ENCODE assay signal across 1 cellular context in the genomic region with DNA sequence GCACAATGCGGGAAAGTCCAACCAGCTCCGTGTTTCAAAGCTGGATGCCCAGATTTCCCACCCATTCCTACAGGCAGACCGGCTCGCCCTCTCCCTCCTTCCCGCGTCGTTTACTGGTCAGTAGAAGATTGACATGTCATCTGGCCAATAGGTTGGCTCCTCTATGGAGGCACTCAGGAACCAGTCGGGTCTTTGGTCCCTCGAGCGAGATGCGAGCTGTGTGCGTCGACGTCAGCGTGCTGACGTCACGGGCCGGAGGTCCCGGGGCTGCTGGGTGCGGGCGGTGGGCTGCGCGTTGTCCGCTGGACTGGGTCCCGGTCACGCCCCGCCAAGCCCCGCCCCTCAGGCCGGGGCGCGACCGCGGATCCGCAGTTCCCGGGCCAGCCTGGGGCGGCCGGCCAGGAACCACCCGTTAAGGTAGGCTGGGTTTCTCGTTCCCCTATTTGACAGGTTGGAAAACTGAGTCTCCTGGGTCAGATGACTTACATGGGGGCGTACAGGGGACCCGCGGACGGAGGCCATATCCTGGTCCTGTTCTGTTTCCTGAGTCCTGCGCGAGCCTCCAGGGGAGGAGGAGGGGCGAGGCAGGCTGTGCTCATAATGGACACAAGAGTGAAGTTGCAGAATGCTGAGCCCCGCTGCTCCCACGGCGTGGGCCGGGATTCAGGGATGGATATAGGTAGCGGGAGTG.
TF ChIP-seq lines count a peak whose summit lies in the region.

A gene with protein sequence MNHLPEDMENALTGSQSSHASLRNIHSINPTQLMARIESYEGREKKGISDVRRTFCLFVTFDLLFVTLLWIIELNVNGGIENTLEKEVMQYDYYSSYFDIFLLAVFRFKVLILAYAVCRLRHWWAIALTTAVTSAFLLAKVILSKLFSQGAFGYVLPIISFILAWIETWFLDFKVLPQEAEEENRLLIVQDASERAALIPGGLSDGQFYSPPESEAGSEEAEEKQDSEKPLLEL (plus strand): TSS at position 242 of the 691 bp plus-strand sequence. CDS start 29,260 bp downstream, outside the sequence.

TF ChIP-seq in HepG2, 621 proteins besides CTCF, POLR2A, EP300 and RAD21 (continued from another document and continues in another):
- TF ChIP-seq, protein P1, sequence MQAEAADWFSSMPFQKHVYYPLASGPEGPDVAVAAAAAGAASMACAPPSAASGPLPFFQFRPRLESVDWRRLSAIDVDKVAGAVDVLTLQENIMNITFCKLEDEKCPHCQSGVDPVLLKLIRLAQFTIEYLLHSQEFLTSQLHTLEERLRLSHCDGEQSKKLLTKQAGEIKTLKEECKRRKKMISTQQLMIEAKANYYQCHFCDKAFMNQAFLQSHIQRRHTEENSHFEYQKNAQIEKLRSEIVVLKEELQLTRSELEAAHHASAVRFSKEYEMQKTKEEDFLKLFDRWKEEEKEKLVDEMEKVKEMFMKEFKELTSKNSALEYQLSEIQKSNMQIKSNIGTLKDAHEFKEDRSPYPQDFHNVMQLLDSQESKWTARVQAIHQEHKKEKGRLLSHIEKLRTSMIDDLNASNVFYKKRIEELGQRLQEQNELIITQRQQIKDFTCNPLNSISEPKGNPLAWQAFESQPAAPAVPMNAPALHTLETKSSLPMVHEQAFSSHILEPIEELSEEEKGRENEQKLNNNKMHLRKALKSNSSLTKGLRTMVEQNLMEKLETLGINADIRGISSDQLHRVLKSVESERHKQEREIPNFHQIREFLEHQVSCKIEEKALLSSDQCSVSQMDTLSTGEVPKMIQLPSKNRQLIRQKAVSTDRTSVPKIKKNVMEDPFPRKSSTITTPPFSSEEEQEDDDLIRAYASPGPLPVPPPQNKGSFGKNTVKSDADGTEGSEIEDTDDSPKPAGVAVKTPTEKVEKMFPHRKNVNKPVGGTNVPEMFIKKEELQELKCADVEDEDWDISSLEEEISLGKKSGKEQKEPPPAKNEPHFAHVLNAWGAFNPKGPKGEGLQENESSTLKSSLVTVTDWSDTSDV (CRISPR knock-in tag; IDR thresholded peaks at IDR 0.05): 0 out of 2 replicates have a peak, but pooled peaks have one; percentile 10
- TF ChIP-seq REXO4 (CRISPR knock-in tag; IDR thresholded peaks at IDR 0.05; ENCODE audit: borderline replicate concordance): no peak
- no peak for TF ChIP-seq IKZF1 (IDR thresholded peaks at IDR 0.05)
- TF ChIP-seq TARDBP (CRISPR knock-in tag; IDR thresholded peaks at IDR 0.05): no peak
- no peak for TF ChIP-seq SMYD3 (CRISPR knock-in tag; IDR thresholded peaks at IDR 0.05)
- no peak for TF ChIP-seq ZNF256 (CRISPR knock-in tag; conservative IDR thresholded peaks at IDR 0.05)
- peak; percentile 46; the same call in 1 of the 2 replicates for TF ChIP-seq CSRNP1 (CRISPR knock-in tag; IDR thresholded peaks at IDR 0.05)
- peak; percentile 71 for TF ChIP-seq ZNF546 (CRISPR knock-in tag; conservative IDR thresholded peaks at IDR 0.05)
- TF ChIP-seq MTF2 (CRISPR knock-in tag; IDR thresholded peaks at IDR 0.05; ENCODE audit: borderline replicate concordance): no peak
- peak; percentile 62; the same call in 1 of the 2 replicates for TF ChIP-seq REPIN1 (CRISPR knock-in tag; IDR thresholded peaks at IDR 0.05; ENCODE audit: borderline replicate concordance, low read depth)
- no peak for TF ChIP-seq ZNF749 (CRISPR knock-in tag; IDR thresholded peaks at IDR 0.05; ENCODE audit: borderline replicate concordance)
- TF ChIP-seq ZNF737 (CRISPR knock-in tag; IDR thresholded peaks at IDR 0.05; ENCODE audit: borderline replicate concordance): no peak
- no peak for TF ChIP-seq ZNF367 (CRISPR knock-in tag; IDR thresholded peaks at IDR 0.05; ENCODE audit: borderline replicate concordance)
- TF ChIP-seq ZNF710 (CRISPR knock-in tag; IDR thresholded peaks at IDR 0.05; ENCODE audit: borderline replicate concordance): peak; percentile 53; the same call in 1 of the 2 replicates
- peak; percentile 78; the same call in 1 of the 2 replicates for TF ChIP-seq ZHX1 (CRISPR knock-in tag; IDR thresholded peaks at IDR 0.05; ENCODE audit: low read depth)
- no peak for TF ChIP-seq IKZF4 (CRISPR knock-in tag; IDR thresholded peaks at IDR 0.05; ENCODE audit: borderline replicate concordance, low read depth, not compliant biosample characterization)
- TF ChIP-seq PTBP1 (IDR thresholded peaks at IDR 0.05; ENCODE audit: low read depth, low read length, poor library complexity, severe bottlenecking): no peak
- no peak for TF ChIP-seq MEF2D (CRISPR knock-in tag; IDR thresholded peaks at IDR 0.05)
- 0 out of 2 replicates have a peak, but pooled peaks have one; percentile 19 for TF ChIP-seq GATA4 (IDR thresholded peaks at IDR 0.05; ENCODE audit: borderline replicate concordance, low read depth)
- TF ChIP-seq ZNF607 (CRISPR knock-in tag; IDR thresholded peaks at IDR 0.05; ENCODE audit: borderline replicate concordance): peak; percentile 77; the same call in 1 of the 2 replicates
- TF ChIP-seq ZNF75D (CRISPR knock-in tag; IDR thresholded peaks at IDR 0.05; ENCODE audit: borderline replicate concordance): no peak; the same call in 1 of the 2 replicates
- peak; percentile 17; the same call in 1 of the 2 replicates for TF ChIP-seq FOXK1 (CRISPR knock-in tag; IDR thresholded peaks at IDR 0.05; ENCODE audit: borderline replicate concordance, low read depth)
- TF ChIP-seq KDM5A (IDR thresholded peaks at IDR 0.05; ENCODE audit: borderline replicate concordance, low read length): peak; percentile 62; the same call in 1 of the 2 replicates
- TF ChIP-seq, protein P2, sequence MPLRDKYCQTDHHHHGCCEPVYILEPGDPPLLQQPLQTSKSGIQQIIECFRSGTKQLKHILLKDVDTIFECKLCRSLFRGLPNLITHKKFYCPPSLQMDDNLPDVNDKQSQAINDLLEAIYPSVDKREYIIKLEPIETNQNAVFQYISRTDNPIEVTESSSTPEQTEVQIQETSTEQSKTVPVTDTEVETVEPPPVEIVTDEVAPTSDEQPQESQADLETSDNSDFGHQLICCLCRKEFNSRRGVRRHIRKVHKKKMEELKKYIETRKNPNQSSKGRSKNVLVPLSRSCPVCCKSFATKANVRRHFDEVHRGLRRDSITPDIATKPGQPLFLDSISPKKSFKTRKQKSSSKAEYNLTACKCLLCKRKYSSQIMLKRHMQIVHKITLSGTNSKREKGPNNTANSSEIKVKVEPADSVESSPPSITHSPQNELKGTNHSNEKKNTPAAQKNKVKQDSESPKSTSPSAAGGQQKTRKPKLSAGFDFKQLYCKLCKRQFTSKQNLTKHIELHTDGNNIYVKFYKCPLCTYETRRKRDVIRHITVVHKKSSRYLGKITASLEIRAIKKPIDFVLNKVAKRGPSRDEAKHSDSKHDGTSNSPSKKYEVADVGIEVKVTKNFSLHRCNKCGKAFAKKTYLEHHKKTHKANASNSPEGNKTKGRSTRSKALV (CRISPR knock-in tag; IDR thresholded peaks at IDR 0.05): 0 out of 2 replicates have a peak, but pooled peaks have one; percentile 6
- no peak for TF ChIP-seq ZNF512B (CRISPR knock-in tag; IDR thresholded peaks at IDR 0.05; ENCODE audit: borderline replicate concordance)
- TF ChIP-seq HOXA3 (CRISPR knock-in tag; IDR thresholded peaks at IDR 0.05): peak; percentile 97
- TF ChIP-seq, protein P3, sequence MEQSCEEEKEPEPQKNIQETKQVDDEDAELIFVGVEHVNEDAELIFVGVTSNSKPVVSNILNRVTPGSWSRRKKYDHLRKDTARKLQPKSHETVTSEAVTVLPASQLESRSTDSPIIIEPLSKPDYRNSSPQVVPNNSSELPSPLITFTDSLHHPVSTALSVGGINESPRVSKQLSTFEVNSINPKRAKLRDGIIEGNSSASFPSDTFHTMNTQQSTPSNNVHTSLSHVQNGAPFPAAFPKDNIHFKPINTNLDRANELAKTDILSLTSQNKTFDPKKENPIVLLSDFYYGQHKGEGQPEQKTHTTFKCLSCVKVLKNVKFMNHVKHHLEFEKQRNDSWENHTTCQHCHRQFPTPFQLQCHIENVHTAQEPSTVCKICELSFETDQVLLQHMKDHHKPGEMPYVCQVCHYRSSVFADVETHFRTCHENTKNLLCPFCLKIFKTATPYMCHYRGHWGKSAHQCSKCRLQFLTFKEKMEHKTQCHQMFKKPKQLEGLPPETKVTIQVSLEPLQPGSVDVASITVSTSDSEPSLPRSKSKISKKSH (CRISPR knock-in tag; IDR thresholded peaks at IDR 0.05; ENCODE audit: borderline replicate concordance): 0 out of 2 replicates have a peak, but pooled peaks have one; percentile 41
- TF ChIP-seq, protein P4, sequence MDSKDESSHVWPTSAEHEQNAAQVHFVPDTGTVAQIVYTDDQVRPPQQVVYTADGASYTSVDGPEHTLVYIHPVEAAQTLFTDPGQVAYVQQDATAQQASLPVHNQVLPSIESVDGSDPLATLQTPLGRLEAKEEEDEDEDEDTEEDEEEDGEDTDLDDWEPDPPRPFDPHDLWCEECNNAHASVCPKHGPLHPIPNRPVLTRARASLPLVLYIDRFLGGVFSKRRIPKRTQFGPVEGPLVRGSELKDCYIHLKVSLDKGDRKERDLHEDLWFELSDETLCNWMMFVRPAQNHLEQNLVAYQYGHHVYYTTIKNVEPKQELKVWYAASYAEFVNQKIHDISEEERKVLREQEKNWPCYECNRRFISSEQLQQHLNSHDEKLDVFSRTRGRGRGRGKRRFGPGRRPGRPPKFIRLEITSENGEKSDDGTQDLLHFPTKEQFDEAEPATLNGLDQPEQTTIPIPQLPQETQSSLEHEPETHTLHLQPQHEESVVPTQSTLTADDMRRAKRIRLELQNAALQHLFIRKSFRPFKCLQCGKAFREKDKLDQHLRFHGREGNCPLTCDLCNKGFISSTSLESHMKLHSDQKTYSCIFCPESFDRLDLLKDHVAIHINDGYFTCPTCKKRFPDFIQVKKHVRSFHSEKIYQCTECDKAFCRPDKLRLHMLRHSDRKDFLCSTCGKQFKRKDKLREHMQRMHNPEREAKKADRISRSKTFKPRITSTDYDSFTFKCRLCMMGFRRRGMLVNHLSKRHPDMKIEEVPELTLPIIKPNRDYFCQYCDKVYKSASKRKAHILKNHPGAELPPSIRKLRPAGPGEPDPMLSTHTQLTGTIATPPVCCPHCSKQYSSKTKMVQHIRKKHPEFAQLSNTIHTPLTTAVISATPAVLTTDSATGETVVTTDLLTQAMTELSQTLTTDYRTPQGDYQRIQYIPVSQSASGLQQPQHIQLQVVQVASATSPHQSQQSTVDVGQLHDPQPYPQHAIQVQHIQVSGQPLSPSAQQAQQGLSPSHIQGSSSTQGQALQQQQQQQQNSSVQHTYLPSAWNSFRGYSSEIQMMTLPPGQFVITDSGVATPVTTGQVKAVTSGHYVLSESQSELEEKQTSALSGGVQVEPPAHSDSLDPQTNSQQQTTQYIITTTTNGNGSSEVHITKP (CRISPR knock-in tag; IDR thresholded peaks at IDR 0.05; ENCODE audit: low read depth): peak; percentile 69; the same call in 1 of the 2 replicates
- TF ChIP-seq PHF20 (CRISPR knock-in tag; IDR thresholded peaks at IDR 0.05): 0 out of 2 replicates have a peak, but pooled peaks have one; percentile 52
